1 cellular context compared by ENCODE assay signal in genomic region chr12:51969643-51970042, GRCh38.
TF ChIP-seq lines count a peak whose summit lies in the region.

No MANE protein-coding gene starts in this region.

TF ChIP-seq in K562, 482 proteins besides CTCF, POLR2A, EP300 and RAD21:
- TF ChIP-seq ZNF121 (CRISPR knock-in tag; conservative IDR thresholded peaks at IDR 0.05), result peak; percentile 25; the same call in 1 of the 2 replicates
- TF ChIP-seq MEF2D (tag; conservative IDR thresholded peaks at IDR 0.05; ENCODE audit: low read depth), result no peak
